In the genomic region with DNA sequence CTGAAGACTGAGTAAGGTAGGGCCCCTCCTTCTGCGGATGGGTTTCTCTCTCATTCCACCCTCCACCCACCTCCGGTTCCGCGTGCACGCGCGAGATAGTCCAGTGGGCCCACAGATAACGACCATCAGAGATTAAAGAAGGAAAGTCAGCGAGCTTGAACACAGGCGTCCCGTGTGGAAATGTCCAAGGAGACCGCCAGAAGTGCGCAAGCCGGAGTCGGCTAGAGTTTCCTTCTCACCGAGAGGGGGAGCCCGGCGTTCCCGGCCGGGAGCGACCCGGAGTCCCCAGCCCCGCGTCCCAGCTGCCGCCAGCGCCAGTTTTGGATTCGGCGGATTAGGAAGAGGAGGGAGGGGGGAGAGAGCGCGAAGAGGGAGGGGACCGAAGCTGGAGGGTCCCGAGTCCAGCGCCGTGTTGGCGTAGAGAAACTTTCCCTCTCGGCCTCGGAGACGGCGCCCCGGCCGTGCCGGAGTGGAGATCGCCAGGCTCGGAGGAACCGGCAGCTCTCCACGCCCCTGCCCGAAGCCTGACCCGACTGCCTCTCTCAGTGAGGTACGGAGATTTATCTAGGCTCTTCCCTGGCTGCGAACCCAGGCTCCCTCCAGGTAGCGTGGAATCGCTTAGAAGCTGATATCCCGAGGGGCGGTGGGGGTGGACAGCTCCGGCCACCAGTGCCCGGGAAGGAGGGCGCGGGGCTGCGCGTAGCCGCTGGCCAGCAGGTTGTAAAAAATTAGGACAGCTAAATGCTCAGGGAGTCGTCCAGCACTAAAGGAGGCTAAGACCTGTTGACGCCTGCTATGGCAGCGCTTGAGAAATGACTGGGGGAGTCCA, we compare ENCODE assay signal across 8 cellular contexts. TPM values are rescaled to one million over a fixed set of nuclear protein-coding genes. Genes with fewer than 3 reads are reported as not detected.
DNase-seq lines count a peak whose midpoint lies in the region; ATAC-seq and TF ChIP-seq lines count a peak whose summit lies in the region.

A gene with protein sequence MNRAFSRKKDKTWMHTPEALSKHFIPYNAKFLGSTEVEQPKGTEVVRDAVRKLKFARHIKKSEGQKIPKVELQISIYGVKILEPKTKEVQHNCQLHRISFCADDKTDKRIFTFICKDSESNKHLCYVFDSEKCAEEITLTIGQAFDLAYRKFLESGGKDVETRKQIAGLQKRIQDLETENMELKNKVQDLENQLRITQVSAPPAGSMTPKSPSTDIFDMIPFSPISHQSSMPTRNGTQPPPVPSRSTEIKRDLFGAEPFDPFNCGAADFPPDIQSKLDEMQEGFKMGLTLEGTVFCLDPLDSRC (plus strand): TSS at position 258 of the 829 bp plus-strand sequence. CDS start 185,829 bp downstream, outside the sequence.

- TF ChIP-seq POLR2A in adrenal gland (IDR thresholded peaks at IDR 0.05): peak in 1 of 2 donors; percentile 56
- no peak for TF ChIP-seq POLR2A in ovary (IDR thresholded peaks at IDR 0.05)

- CTCF ChIA-PET in activated naive CD4-positive, alpha-beta T cell treated with anti-CD3 and anti-CD28 coated beads for 36 hours (lab: Charles Lee): interaction anchor here (0.5 kb wide), 1 partner anchor 673 kb away, joined by 3 read pairs; no protein-coding TSS in a partner anchor

- no peaks in the 10 kb centered on the region for H3K9me3 Mint-ChIP-seq in activated naive CD4-positive, alpha-beta T cell treated with anti-CD3 and anti-CD28 coated beads for 36 hours

- 1 to 5% (median 1%) methylated on average over 23 to 64 of the region's 64 CpGs for WGBS in adrenal gland, 4 donors
- WGBS in ovary, 3 donors: 1 to 2% (median 1%) methylated on average over 59 to 64 of the region's 64 CpGs

- no peak within 1 kb of the TSS for H3K4me3 Mint-ChIP-seq in activated naive CD4-positive, alpha-beta T cell treated with anti-CD3 and anti-CD28 coated beads for 36 hours

- no peaks in the 10 kb centered on the region for H3K36me3 Mint-ChIP-seq in activated naive CD4-positive, alpha-beta T cell treated with anti-CD3 and anti-CD28 coated beads for 36 hours (ENCODE audit: low read depth)

- intact Hi-C loops in activated naive CD4-positive, alpha-beta T cell treated with anti-CD3 and anti-CD28 coated beads for 36 hours (cut with micrococcal nuclease): no loop called here
- intact Hi-C loops in adrenal gland (cut with DNase I): loop anchor here in 1 of 2 donors (10.0 kb wide), 1 partner anchor 223 kb away; no protein-coding TSS in a partner anchor
- intact Hi-C loops in ovary (cut with DNase I): loop anchor here in 3 of 4 donors (10.0 kb wide), 2 partner anchors 213 to 223 kb away; no protein-coding TSS in a partner anchor

- ATAC-seq in GM21619 (IDR thresholded peaks at IDR 0.05; ENCODE audit: unreplicated experiment) (no peak), HG03521 (IDR thresholded peaks at IDR 0.05; ENCODE audit: unreplicated experiment) (no peak)

- no peak for TF ChIP-seq EP300 in ovary (IDR thresholded peaks at IDR 0.05)

- peak; percentile 7 for DNase-seq in activated naive CD4-positive, alpha-beta T cell treated with anti-CD3 and anti-CD28 coated beads for 36 hours
- DNase-seq in activated naive CD4-positive, alpha-beta T cell treated with Interleukin-2 at 50 U/mL for 16 hours: no peak
- peak; percentile 38 to 81 for DNase-seq in NCI-H446 (lab: John Stamatoyannopoulos, UW)
- peak; percentile 78 to 86 (median 83) for DNase-seq in adrenal gland
- DNase-seq in cardiac muscle cell (ENCODE audit: low read depth in 1 of 2, low spot score in 1 of 2): peak; percentile 76 to 90
- peak; percentile 78 to 87 (median 80) for DNase-seq in ovary

- H3K36me3 ChIP-seq in adrenal gland (replicated peaks in 1 of 2): no peaks in the 10 kb centered on the region
- no peaks in the 10 kb centered on the region for H3K36me3 ChIP-seq in cardiac muscle cell
- no peaks in the 10 kb centered on the region for H3K36me3 ChIP-seq in ovary

- peaks cover 10% of the 10 kb centered on the region for H3K4me1 Mint-ChIP-seq in activated naive CD4-positive, alpha-beta T cell treated with anti-CD3 and anti-CD28 coated beads for 36 hours (ENCODE audit: low read depth)

- H3K4me3 ChIP-seq in adrenal gland (peak within 1 kb of the TSS; percentile 60 to 96 (median 82)), cardiac muscle cell (peak within 1 kb of the TSS; percentile 78), ovary (peak within 1 kb of the TSS; percentile 59)

- H3K27ac ChIP-seq in adrenal gland: peak within 1 kb of the TSS; percentile 62 to 96 (median 93)
- peak within 1 kb of the TSS; percentile 88 for H3K27ac ChIP-seq in cardiac muscle cell
- peak within 1 kb of the TSS; percentile 96 to 100 for H3K27ac ChIP-seq in ovary

- H3K4me1 ChIP-seq in adrenal gland (replicated peaks in 1 of 2): peaks cover 12 to 33% of the 10 kb centered on the region in 2 donors
- H3K4me1 ChIP-seq in cardiac muscle cell (ENCODE audit: low read depth): peaks cover 30% of the 10 kb centered on the region
- H3K4me1 ChIP-seq in ovary (ENCODE audit: insufficient read depth): peaks cover 2% of the 10 kb centered on the region

- H3K27ac Mint-ChIP-seq in activated naive CD4-positive, alpha-beta T cell treated with anti-CD3 and anti-CD28 coated beads for 36 hours: no peak within 1 kb of the TSS

- peaks cover 42% of the 10 kb centered on the region for H3K27me3 Mint-ChIP-seq in activated naive CD4-positive, alpha-beta T cell treated with anti-CD3 and anti-CD28 coated beads for 36 hours (ENCODE audit: low read depth)

- H3K27me3 ChIP-seq in adrenal gland: no peaks in the 10 kb centered on the region
- H3K27me3 ChIP-seq in cardiac muscle cell: no peaks in the 10 kb centered on the region
- H3K27me3 ChIP-seq in ovary: no peaks in the 10 kb centered on the region

- H3K9me3 ChIP-seq in adrenal gland (replicated peaks in 1 of 3) (no peaks in the 10 kb centered on the region), cardiac muscle cell (ENCODE audit: low read depth) (no peaks in the 10 kb centered on the region), ovary (no peaks in the 10 kb centered on the region)

- TF ChIP-seq CTCF in adrenal gland (IDR thresholded peaks at IDR 0.05): peak; percentile 46 to 77 (median 64)
- TF ChIP-seq CTCF in cardiac muscle cell (IDR thresholded peaks at IDR 0.05; ENCODE audit: low read depth, low read length): peak; percentile 75
- TF ChIP-seq CTCF in ovary (IDR thresholded peaks at IDR 0.05): peak; percentile 58 to 65 (median 64)

RNA-seq across cellular contexts. Expression of the gene that starts here (rescaled TPM):
- not detected for total RNA-seq in activated naive CD4-positive, alpha-beta T cell treated with anti-CD3 and anti-CD28 coated beads for 36 hours
- total RNA-seq in adrenal gland: 10 to 100 TPM; 32.3 to 89.3 (median 59.8) TPM
- polyA plus RNA-seq in adrenal gland: 10 to 100 TPM in 2 of 3 donors, 1 to 10 TPM in 1; 5.8 to 27.4 (median 10.9) TPM
- 32.7 and 41.2 TPM in 2 replicates for total RNA-seq in cardiac muscle cell
- polyA plus RNA-seq in cardiac muscle cell: 28.3 and 41.4 TPM in 2 replicates
- total RNA-seq in ovary: 10 to 100 TPM; 41.7 to 57.7 (median 44.9) TPM
- 10 to 100 TPM; 22.3 to 24.5 TPM for polyA plus RNA-seq in ovary

Comparison
In these comparisons a context has a peak if more than half of its experiments do, and no peak if none do; other contexts are left out.
1. RNA of the gene that starts here (total RNA-seq): 32.3 to 89.3 TPM in adrenal gland, 41.7 to 57.7 TPM in ovary and 32.7 to 41.2 TPM in cardiac muscle cell; not detected in activated naive CD4-positive, alpha-beta T cell treated with anti-CD3 and anti-CD28 coated beads for 36 hours; every median in the first group is over 10 times any median in the second.
2. Peak in DNase-seq in activated naive CD4-positive, alpha-beta T cell treated with anti-CD3 and anti-CD28 coated beads for 36 hours; RNA of the gene not detected or under 1 TPM.
3. Peak in every context shown above with its lines, with median percentiles within 50 percentile points of each other: H3K27ac ChIP-seq, H3K4me3 ChIP-seq and CTCF ChIP-seq.